In the genomic region with DNA sequence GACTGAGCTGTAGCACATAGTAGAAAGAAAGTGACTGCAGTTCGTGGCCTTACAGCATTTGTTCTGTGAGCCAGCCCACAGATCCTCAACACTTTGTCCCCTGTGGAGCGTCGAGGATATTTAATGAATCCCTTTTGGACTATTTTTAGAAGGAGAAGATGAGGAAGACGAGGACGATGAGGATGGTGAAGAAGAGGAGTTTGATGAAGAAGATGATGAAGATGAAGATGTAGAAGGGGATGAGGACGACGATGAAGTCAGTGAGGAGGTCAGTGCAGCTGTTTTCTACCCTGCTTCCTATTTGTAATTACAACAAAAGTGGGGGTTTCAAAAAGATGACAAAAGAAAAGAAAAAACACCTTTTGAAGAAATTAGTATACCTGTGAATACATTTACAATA, we compare ENCODE assay signal across 23 cellular contexts. TPM values are rescaled to one million over a fixed set of nuclear protein-coding genes. Genes with fewer than 3 reads are reported as not detected.
A peak's percentile ranks its signal among the peaks of the same experiment; 100 is the strongest.
DNase-seq lines count a peak whose midpoint lies in the region; ATAC-seq and TF ChIP-seq lines count a peak whose summit lies in the region.
"Had no signal": no experiment of that assay in that cellular context is flagged by ENCODE, and none has a peak within 500 bp of the region (broad histone marks: within the 10 kb centered on the region; RNA-seq: fewer than 3 reads in every experiment).

No MANE protein-coding gene starts in this region.

- H3K27me3 ChIP-seq in naive thymus-derived CD4-positive, alpha-beta T cell (ENCODE audit: control insufficient read depth in 2 of 2, insufficient read depth in 2 of 2, low read length in 2 of 2), result no peaks in the 10 kb centered on the region
- H3K27me3 ChIP-seq: BE2C, heart left ventricle, SJSA1, upper lobe of left lung had no signal

- no peaks in the 10 kb centered on the region for H3K4me1 ChIP-seq in naive thymus-derived CD4-positive, alpha-beta T cell (ENCODE audit: control insufficient read depth in 2 of 2, insufficient read depth in 2 of 2, low read length in 2 of 2)
- H3K4me1 ChIP-seq: BE2C, SJSA1 had no signal

- peak overlapping the region; percentile 1 for H3K27ac Mint-ChIP-seq in activated CD4-positive, alpha-beta T cell treated with anti-CD3 and anti-CD28 coated beads, Interleukin-2, amount 10 ng/mL, durations not matched to agents 24 days and 14 days
- H3K27ac Mint-ChIP-seq in CD14-positive monocyte, result peak overlapping the region in 6 of 7 donors; percentile 1 to 41 (median 14)
- peak overlapping the region; percentile 5 for H3K27ac Mint-ChIP-seq in activated T-helper 2 cell treated with anti-CD3 and anti-CD28 coated beads, Interferon-gamma antibody, Interleukin-2, Interleukin-4, amounts not matched to agents 10 μg/mL and 5 μg/mL and 100 μg/mL, durations not matched to agents 14 hours and 24 hours and 36 hours
- peak overlapping the region in 7 of 9 donors; percentile 1 to 68 (median 15) for H3K27ac Mint-ChIP-seq in naive thymus-derived CD4-positive, alpha-beta T cell

- H3K36me3 Mint-ChIP-seq in activated CD4-positive, alpha-beta T cell treated with anti-CD3 and anti-CD28 coated beads, Interleukin-2, amount 10 ng/mL, durations not matched to agents 24 days and 14 days (ENCODE audit: low read depth), result peaks cover 73% of the 10 kb centered on the region
- H3K36me3 Mint-ChIP-seq in CD14-positive monocyte, result peaks cover 81 to 95% of the 10 kb centered on the region in 2 donors
- peaks cover 86% of the 10 kb centered on the region for H3K36me3 Mint-ChIP-seq in activated T-helper 2 cell treated with anti-CD3 and anti-CD28 coated beads, Interferon-gamma antibody, Interleukin-2, Interleukin-4, amounts not matched to agents 10 μg/mL and 5 μg/mL and 100 μg/mL, durations not matched to agents 14 hours and 24 hours and 36 hours (ENCODE audit: low read depth)
- H3K36me3 Mint-ChIP-seq in naive thymus-derived CD4-positive, alpha-beta T cell, result peaks cover 13 to 51% (median 36%) of the 10 kb centered on the region in 5 donors

- peaks cover 19% of the 10 kb centered on the region for H3K4me1 Mint-ChIP-seq in activated CD4-positive, alpha-beta T cell treated with anti-CD3 and anti-CD28 coated beads, Interleukin-2, amount 10 ng/mL, durations not matched to agents 24 days and 14 days
- H3K4me1 Mint-ChIP-seq in CD14-positive monocyte, result peaks cover 11% of the 10 kb centered on the region
- H3K4me1 Mint-ChIP-seq in activated T-helper 2 cell treated with anti-CD3 and anti-CD28 coated beads, Interferon-gamma antibody, Interleukin-2, Interleukin-4, amounts not matched to agents 10 μg/mL and 5 μg/mL and 100 μg/mL, durations not matched to agents 14 hours and 24 hours and 36 hours (ENCODE audit: low read depth), result peaks cover 26% of the 10 kb centered on the region
- peaks cover 1 to 34% (median 28%) of the 10 kb centered on the region in 7 donors for H3K4me1 Mint-ChIP-seq in naive thymus-derived CD4-positive, alpha-beta T cell

- no peak for ATAC-seq in naive thymus-derived CD4-positive, alpha-beta T cell
- no peak for ATAC-seq in HG02588 (IDR thresholded peaks at IDR 0.05; ENCODE audit: unreplicated experiment)

- H3K4me3 ChIP-seq in naive thymus-derived CD4-positive, alpha-beta T cell (ENCODE audit: low read length), result no peak overlapping the region
- H3K4me3 ChIP-seq: heart left ventricle, SJSA1, skin epidermis, upper lobe of left lung had no signal

- intact Hi-C loops in activated CD4-positive, alpha-beta T cell treated with anti-CD3 and anti-CD28 coated beads, Interleukin-2, amount 10 ng/mL, durations not matched to agents 24 days and 14 days (cut with micrococcal nuclease), result no loop called here
- intact Hi-C loops in CD14-positive monocyte (cut with micrococcal nuclease), result no loop called here
- intact Hi-C loops in activated T-helper 2 cell treated with anti-CD3 and anti-CD28 coated beads, Interferon-gamma antibody, Interleukin-2, Interleukin-4, amounts not matched to agents 10 μg/mL and 5 μg/mL and 100 μg/mL, durations not matched to agents 14 hours and 24 hours and 36 hours (cut with micrococcal nuclease), result no loop called here
- intact Hi-C loops in naive thymus-derived CD4-positive, alpha-beta T cell (cut with micrococcal nuclease), result no loop called here

- H3K9me3 Mint-ChIP-seq in activated CD4-positive, alpha-beta T cell treated with anti-CD3 and anti-CD28 coated beads, Interleukin-2, amount 10 ng/mL, durations not matched to agents 24 days and 14 days, result no peaks in the 10 kb centered on the region
- H3K9me3 Mint-ChIP-seq in CD14-positive monocyte, result peaks cover 0 to 1% (median 0%) of the 10 kb centered on the region in 7 donors
- no peaks in the 10 kb centered on the region for H3K9me3 Mint-ChIP-seq in activated T-helper 2 cell treated with anti-CD3 and anti-CD28 coated beads, Interferon-gamma antibody, Interleukin-2, Interleukin-4, amounts not matched to agents 10 μg/mL and 5 μg/mL and 100 μg/mL, durations not matched to agents 14 hours and 24 hours and 36 hours
- H3K9me3 Mint-ChIP-seq in naive thymus-derived CD4-positive, alpha-beta T cell, result peaks cover 0 to 3% (median 0%) of the 10 kb centered on the region in 11 donors
- H3K9me3 Mint-ChIP-seq: T-cell had no signal

- H3K9me3 ChIP-seq in naive thymus-derived CD4-positive, alpha-beta T cell (ENCODE audit: control insufficient read depth in 2 of 3, low read length in 3 of 3), result no peaks in the 10 kb centered on the region
- H3K9me3 ChIP-seq: BE2C, heart left ventricle, SJSA1, upper lobe of left lung had no signal

- no peaks in the 10 kb centered on the region for H3K27me3 Mint-ChIP-seq in activated CD4-positive, alpha-beta T cell treated with anti-CD3 and anti-CD28 coated beads, Interleukin-2, amount 10 ng/mL, durations not matched to agents 24 days and 14 days
- H3K27me3 Mint-ChIP-seq in CD14-positive monocyte (ENCODE audit: low read depth in 3 of 3), result no peaks in the 10 kb centered on the region
- no peaks in the 10 kb centered on the region for H3K27me3 Mint-ChIP-seq in activated T-helper 2 cell treated with anti-CD3 and anti-CD28 coated beads, Interferon-gamma antibody, Interleukin-2, Interleukin-4, amounts not matched to agents 10 μg/mL and 5 μg/mL and 100 μg/mL, durations not matched to agents 14 hours and 24 hours and 36 hours (ENCODE audit: low read depth)
- no peaks in the 10 kb centered on the region for H3K27me3 Mint-ChIP-seq in naive thymus-derived CD4-positive, alpha-beta T cell
- H3K27me3 Mint-ChIP-seq: T-cell had no signal

- no peak for TF ChIP-seq CTCF in CD14-positive monocyte (IDR thresholded peaks at IDR 0.05)

- H3K4me3 Mint-ChIP-seq in activated CD4-positive, alpha-beta T cell treated with anti-CD3 and anti-CD28 coated beads, Interleukin-2, amount 10 ng/mL, durations not matched to agents 24 days and 14 days, result no peak overlapping the region
- H3K4me3 Mint-ChIP-seq in CD14-positive monocyte, result no peak overlapping the region
- no peak overlapping the region for H3K4me3 Mint-ChIP-seq in activated T-helper 2 cell treated with anti-CD3 and anti-CD28 coated beads, Interferon-gamma antibody, Interleukin-2, Interleukin-4, amounts not matched to agents 10 μg/mL and 5 μg/mL and 100 μg/mL, durations not matched to agents 14 hours and 24 hours and 36 hours (ENCODE audit: low read depth)
- H3K4me3 Mint-ChIP-seq in naive thymus-derived CD4-positive, alpha-beta T cell, result no peak overlapping the region
- H3K4me3 Mint-ChIP-seq: T-cell had no signal

- H3K27ac ChIP-seq in naive thymus-derived CD4-positive, alpha-beta T cell (ENCODE audit: low read depth, low read length), result no peak overlapping the region
- H3K27ac ChIP-seq: SJSA1, skin epidermis, upper lobe of left lung had no signal

- POLR2A ChIA-PET in naive thymus-derived CD4-positive, alpha-beta T cell (lab: Charles Lee), result interaction anchor here (0.6 to 1.1 kb wide), 2 partner anchors 14 to 28 kb away, joined by 3 to 4 read pairs; a partner anchor contains a TSS

- DNase-seq in activated CD4-positive, alpha-beta T cell treated with anti-CD3 and anti-CD28 coated beads, Interleukin-2, amount 10 ng/mL, durations not matched to agents 24 days and 14 days, result no peak
- no peak for DNase-seq in activated CD4-positive, alpha-beta T cell treated with anti-CD3 and anti-CD28 coated beads, Interleukin-2, amount 50 U/mL, for 4 hours
- DNase-seq in CD14-positive monocyte (ENCODE audit: low spot score) (no peak), NCI-H510A treated with DMSO at 0.1 percent for 48 hours (lab: John Stamatoyannopoulos, UW) (no peak), GF-D8 (lab: John Stamatoyannopoulos, UW) (no peak)
- no peak for DNase-seq in activated T-helper 2 cell treated with anti-CD3 and anti-CD28 coated beads, Interferon-gamma antibody, Interleukin-2, Interleukin-4, amounts not matched to agents 10 μg/mL and 5 μg/mL and 100 μg/mL, durations not matched to agents 14 hours and 24 hours and 36 hours (ENCODE audit: low spot score)
- DNase-seq in naive thymus-derived CD4-positive, alpha-beta T cell, result no peak
- DNase-seq: activated CD4-positive, alpha-beta T cell treated with anti-CD3 and anti-CD28 coated beads, Interleukin-2, amount 50 U/mL, for 48 hours; activated T-cell treated with anti-CD3 and anti-CD28 coated beads, Interleukin-2, amount 50 U/mL, for 48 hours; BE2C; COR-L47; GDM1; heart left ventricle; Kasumi-1; NCI-H1048; NCI-H187; nucleus accumbens; substantia nigra; T-cell; upper lobe of left lung had no signal

- CTCF ChIA-PET in naive thymus-derived CD4-positive, alpha-beta T cell (lab: Charles Lee), result no interaction called here

- H3K36me3 ChIP-seq in naive thymus-derived CD4-positive, alpha-beta T cell (ENCODE audit: control insufficient read depth in 2 of 3, insufficient read depth in 3 of 3, low read length in 3 of 3), result peaks cover 34 to 95% (median 42%) of the 10 kb centered on the region in 3 experiments

RNA-seq across cellular contexts. Expression of a gene that starts 28.0 kb away (rescaled TPM):
- total RNA-seq in activated CD4-positive, alpha-beta T cell treated with anti-CD3 and anti-CD28 coated beads, Interleukin-2, amount 10 ng/mL, durations not matched to agents 24 days and 14 days, result 332 and 333 TPM in 2 replicates
- polyA plus RNA-seq in CD14-positive monocyte, result 10 to 100 TPM; 30.8 to 40.7 TPM
- 307 and 323 TPM in 2 replicates for total RNA-seq in activated T-helper 2 cell treated with anti-CD3 and anti-CD28 coated beads, Interferon-gamma antibody, Interleukin-2, Interleukin-4, amounts not matched to agents 10 μg/mL and 5 μg/mL and 100 μg/mL, durations not matched to agents 14 hours and 24 hours and 36 hours
- total RNA-seq in naive thymus-derived CD4-positive, alpha-beta T cell, result 100 to 1,000 TPM; 143 to 267 (median 186) TPM
- 100 to 1,000 TPM; 108 to 123 TPM for polyA plus RNA-seq in naive thymus-derived CD4-positive, alpha-beta T cell

RNA-seq across cellular contexts. Expression of a gene that starts 45.4 kb away (rescaled TPM):
- 54.0 and 57.1 TPM in 2 replicates for total RNA-seq in activated CD4-positive, alpha-beta T cell treated with anti-CD3 and anti-CD28 coated beads, Interleukin-2, amount 10 ng/mL, durations not matched to agents 24 days and 14 days
- polyA plus RNA-seq in CD14-positive monocyte, result 100 to 1,000 TPM in 1 of 2 donors, 10 to 100 TPM in 1; 95.9 to 109 TPM
- 63.4 and 64.7 TPM in 2 replicates for total RNA-seq in activated T-helper 2 cell treated with anti-CD3 and anti-CD28 coated beads, Interferon-gamma antibody, Interleukin-2, Interleukin-4, amounts not matched to agents 10 μg/mL and 5 μg/mL and 100 μg/mL, durations not matched to agents 14 hours and 24 hours and 36 hours
- 10 to 100 TPM; 16.3 to 58.9 (median 51.8) TPM for total RNA-seq in naive thymus-derived CD4-positive, alpha-beta T cell
- 10 to 100 TPM; 33.0 to 33.2 TPM for polyA plus RNA-seq in naive thymus-derived CD4-positive, alpha-beta T cell
